ENCODE assay signal across 13 cellular contexts in the genomic region with DNA sequence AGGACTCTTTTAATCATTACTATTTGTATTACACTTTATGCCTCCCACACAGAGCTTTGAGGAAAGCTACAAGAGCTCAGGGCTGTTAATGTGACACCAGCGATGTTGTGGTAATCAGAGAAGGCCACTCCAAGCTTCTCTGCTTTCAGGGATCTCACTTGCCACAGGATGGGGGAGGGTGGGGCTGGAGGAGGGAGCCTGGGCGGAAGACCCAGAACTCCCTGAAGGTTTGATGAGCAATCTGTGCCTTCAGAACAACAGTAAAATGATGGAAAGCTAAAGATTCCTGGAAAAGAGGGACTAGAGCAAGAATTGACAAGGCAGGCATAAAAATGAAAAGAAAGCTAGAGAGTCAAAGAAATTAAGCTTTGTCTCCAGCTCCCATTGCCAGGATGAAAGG.
DNase-seq lines count a peak whose midpoint lies in the region; ATAC-seq, FAIRE-seq and TF ChIP-seq lines count a peak whose summit lies in the region.
"Had no signal": no experiment of that assay in that cellular context is flagged by ENCODE, and none has a peak within 500 bp of the region (broad histone marks: within the 10 kb centered on the region; RNA-seq: fewer than 3 reads in every experiment).

No MANE protein-coding gene starts in this region.

- TF ChIP-seq POLR2A in adrenal gland (IDR thresholded peaks at IDR 0.05) (no peak), GM12891 (IDR thresholded peaks at IDR 0.05; ENCODE audit: low read depth, low read length) (no peak)

- H3K27me3 ChIP-seq in adrenal gland, result no peaks in the 10 kb centered on the region
- H3K27me3 ChIP-seq in upper lobe of right lung, result no peaks in the 10 kb centered on the region

- no peaks in the 10 kb centered on the region for H3K36me3 ChIP-seq in adrenal gland (replicated peaks in 1 of 2)
- H3K36me3 ChIP-seq in upper lobe of right lung, result no peaks in the 10 kb centered on the region

- H3K27me3 Mint-ChIP-seq in activated naive CD8-positive, alpha-beta T cell, result no peaks in the 10 kb centered on the region
- peaks cover 22% of the 10 kb centered on the region for H3K27me3 Mint-ChIP-seq in activated naive CD8-positive, alpha-beta T cell treated with anti-CD3 and anti-CD28 coated beads for 36 hours
- H3K27me3 Mint-ChIP-seq: dendritic cell treated with granulocyte-macrophage colony-stimulating factor and Interleukin-4, amounts not matched to agents 40 ng/mL and 50 ng/mL, for 4 days had no signal

- peak overlapping the region; percentile 22 for H3K27ac Mint-ChIP-seq in activated naive CD8-positive, alpha-beta T cell
- no peak overlapping the region for H3K27ac Mint-ChIP-seq in activated naive CD8-positive, alpha-beta T cell treated with anti-CD3 and anti-CD28 coated beads for 36 hours
- H3K27ac Mint-ChIP-seq: dendritic cell treated with granulocyte-macrophage colony-stimulating factor and Interleukin-4, amounts not matched to agents 40 ng/mL and 50 ng/mL, for 4 days; HFFc6 had no signal

- H3K4me3 ChIP-seq in adrenal gland (no peak overlapping the region), upper lobe of right lung (no peak overlapping the region)

- H3K27ac ChIP-seq in adrenal gland (peak overlapping the region in 2 of 5 donors; percentile 3 to 10), upper lobe of right lung (no peak overlapping the region)

- peaks cover 42% of the 10 kb centered on the region for H3K4me1 Mint-ChIP-seq in activated naive CD8-positive, alpha-beta T cell (ENCODE audit: low read depth)
- peaks cover 44% of the 10 kb centered on the region for H3K4me1 Mint-ChIP-seq in activated naive CD8-positive, alpha-beta T cell treated with anti-CD3 and anti-CD28 coated beads for 36 hours

- no peak overlapping the region for H3K4me3 Mint-ChIP-seq in activated naive CD8-positive, alpha-beta T cell
- H3K4me3 Mint-ChIP-seq in activated naive CD8-positive, alpha-beta T cell treated with anti-CD3 and anti-CD28 coated beads for 36 hours, result no peak overlapping the region
- H3K4me3 Mint-ChIP-seq: dendritic cell treated with granulocyte-macrophage colony-stimulating factor and Interleukin-4, amounts not matched to agents 40 ng/mL and 50 ng/mL, for 4 days; HFFc6 had no signal

- no peak for FAIRE-seq in GM12891 (lab: Jason Lieb, UNC)
- FAIRE-seq: urothelium cell line had no signal

- no peak for DNase-seq in activated naive CD8-positive, alpha-beta T cell treated with anti-CD3 and anti-CD28 coated beads for 36 hours
- DNase-seq in adrenal gland (peak in 6 of 7 donors; percentile 44 to 74 (median 59)), left kidney (ENCODE audit: low read depth, low spot score) (peak; percentile 95), upper lobe of right lung (no peak), GM12891 (ENCODE audit: insufficient read length, low spot score) (no peak)
- DNase-seq: HFFc6; left colon; stimulated activated CD4-positive, alpha-beta T cell treated with anti-CD3 and anti-CD28 coated beads, Interleukin-2, amount 100 ng/mL, for 24 hours had no signal

- ATAC-seq in upper lobe of right lung (peak; percentile 73), HG03045 (IDR thresholded peaks at IDR 0.05; ENCODE audit: unreplicated experiment) (no peak), HG03175 (IDR thresholded peaks at IDR 0.05; ENCODE audit: unreplicated experiment) (no peak)
- ATAC-seq: left colon had no signal

- H3K9me3 Mint-ChIP-seq in activated naive CD8-positive, alpha-beta T cell (ENCODE audit: low read depth), result peaks cover 3% of the 10 kb centered on the region
- peaks cover 3% of the 10 kb centered on the region for H3K9me3 Mint-ChIP-seq in activated naive CD8-positive, alpha-beta T cell treated with anti-CD3 and anti-CD28 coated beads for 36 hours
- H3K9me3 Mint-ChIP-seq: dendritic cell treated with granulocyte-macrophage colony-stimulating factor and Interleukin-4, amounts not matched to agents 40 ng/mL and 50 ng/mL, for 4 days; HFFc6 had no signal

- 28 to 52% (median 43%) methylated on average over 2 of the region's 2 CpGs for WGBS in adrenal gland, 4 donors

- no peak for TF ChIP-seq CTCF in adrenal gland (IDR thresholded peaks at IDR 0.05)
- no peak for TF ChIP-seq CTCF in upper lobe of right lung (IDR thresholded peaks at IDR 0.05)

- H3K4me1 ChIP-seq in adrenal gland (replicated peaks in 1 of 2), result peaks cover 0 to 12% of the 10 kb centered on the region in 2 donors
- peaks cover 8% of the 10 kb centered on the region for H3K4me1 ChIP-seq in upper lobe of right lung

- peaks cover 5% of the 10 kb centered on the region for H3K36me3 Mint-ChIP-seq in activated naive CD8-positive, alpha-beta T cell
- H3K36me3 Mint-ChIP-seq in activated naive CD8-positive, alpha-beta T cell treated with anti-CD3 and anti-CD28 coated beads for 36 hours, result peaks cover 3% of the 10 kb centered on the region

- no peaks in the 10 kb centered on the region for H3K9me3 ChIP-seq in adrenal gland (replicated peaks in 1 of 3)
- H3K9me3 ChIP-seq in upper lobe of right lung, result no peaks in the 10 kb centered on the region

- intact Hi-C loops in adrenal gland (cut with DNase I), result no loop called here
- intact Hi-C loops in upper lobe of right lung (cut with DNase I), result no loop called here

TF ChIP-seq in GM12891, 5 proteins besides CTCF, POLR2A, EP300 and RAD21:
- no peak for TF ChIP-seq POLR2AphosphoS5 (IDR thresholded peaks at IDR 0.05; ENCODE audit: low read depth, low read length)
- no peak for TF ChIP-seq SPI1 (IDR thresholded peaks at IDR 0.05; ENCODE audit: low read depth, low read length)
- TF ChIP-seq TAF1 (IDR thresholded peaks at IDR 0.05; ENCODE audit: low read depth, low read length), result no peak
- TF ChIP-seq POU2F2 (IDR thresholded peaks at IDR 0.05; ENCODE audit: low read depth, low read length), result no peak
- no peak for TF ChIP-seq PAX5 (IDR thresholded peaks at IDR 0.05; ENCODE audit: insufficient read depth, low read length, severe bottlenecking)

Comparison
In these comparisons a context has a peak if more than half of its experiments do, and no peak if none do; other contexts are left out.
1. DNase-seq: peak in adrenal gland (6 of 7) and left kidney (single experiment); none in activated naive CD8-positive, alpha-beta T cell treated with anti-CD3 and anti-CD28 coated beads for 36 hours (single experiment), upper lobe of right lung (single experiment) and GM12891 (single experiment).